In genomic region chr1:113002297-113002696, GRCh38 we compare ENCODE assay signal across 24 cellular contexts. TPM values are rescaled to one million over a fixed set of nuclear protein-coding genes. Genes with fewer than 3 reads are reported as not detected.
DNase-seq lines count a peak whose midpoint lies in the region; ATAC-seq, FAIRE-seq and TF ChIP-seq lines count a peak whose summit lies in the region.
"Had no signal": no experiment of that assay in that cellular context is flagged by ENCODE, and none has a peak within 500 bp of the region (broad histone marks: within the 10 kb centered on the region; RNA-seq: fewer than 3 reads in every experiment).

No MANE protein-coding gene starts in this region.

- in situ Hi-C loops in K562 (cut with MboI), result no loop called here

- H3K4me1 ChIP-seq in OCI-LY7 (ENCODE audit: insufficient read depth, low read length, poor library complexity, severe bottlenecking) (no peaks in the 10 kb centered on the region), astrocyte (ENCODE audit: insufficient read depth, low read length) (no peaks in the 10 kb centered on the region), K562 (replicated peaks in 1 of 2; ENCODE audit: control insufficient read depth in 2 of 2, insufficient read depth in 2 of 2, low read length in 2 of 2) (no peaks in the 10 kb centered on the region)
- H3K4me1 ChIP-seq: BE2C, BLaER1 had no signal

- H3K4me3 ChIP-seq in OCI-LY7 (ENCODE audit: low read depth, low read length, poor library complexity, severe bottlenecking) (no peak overlapping the region), astrocyte (ENCODE audit: insufficient read depth, low read depth, low read length) (no peak overlapping the region), K562 (no peak overlapping the region)
- H3K4me3 ChIP-seq: BLaER1 had no signal

- H3K27ac ChIP-seq in OCI-LY7 (ENCODE audit: low read depth, low read length, poor library complexity, severe bottlenecking), result no peak overlapping the region
- H3K27ac ChIP-seq in astrocyte (ENCODE audit: low read depth, low read length), result no peak overlapping the region
- no peak overlapping the region for H3K27ac ChIP-seq in K562 (ENCODE audit: extremely low read depth, low read depth, low read length)
- H3K27ac ChIP-seq: BLaER1 had no signal

- no peak for DNase-seq in OCI-LY7 (ENCODE audit: low spot score)
- no peak for DNase-seq in astrocyte (ENCODE audit: low read depth)
- DNase-seq in K562 (ENCODE audit: extremely low read depth in 1 of 4, low spot score in 3 of 4), result no peak
- no peak for DNase-seq in NCI-H446 treated with DMSO at 0.1 percent for 48 hours (lab: John Stamatoyannopoulos, UW)
- no peak for DNase-seq in DMS53 (lab: John Stamatoyannopoulos, UW)
- no peak for DNase-seq in naive thymus-derived CD8-positive, alpha-beta T cell
- DNase-seq: 8988T; ACHN; BE2C; C1 segment of cervical spinal cord; CD4-positive, alpha-beta memory T cell; CD4-positive, CD25-positive, alpha-beta regulatory T cell; CD8-positive, alpha-beta memory T cell; COR-L47; DMS 273 treated with DMSO at 0.1 percent for 48 hours; DMS153; DMS79 treated with DMSO at 0.1 percent for 48 hours; GF-D8 had no signal

- peak overlapping the region; percentile 3 for H3K27ac Mint-ChIP-seq in astrocyte (ENCODE audit: unreplicated experiment)
- H3K27ac Mint-ChIP-seq in naive thymus-derived CD8-positive, alpha-beta T cell, result no peak overlapping the region
- H3K27ac Mint-ChIP-seq: CD4-positive, CD25-positive, alpha-beta regulatory T cell; CD8-positive, alpha-beta memory T cell had no signal

- TF ChIP-seq RAD21 in K562 (CRISPR knock-in tag; conservative IDR thresholded peaks at IDR 0.05 in 1 of 2, IDR thresholded peaks at IDR 0.05 in 1 of 2), result no peak

- H3K36me3 Mint-ChIP-seq in astrocyte (ENCODE audit: low read depth, unreplicated experiment), result peaks cover 6% of the 10 kb centered on the region
- peaks cover 5 to 24% (median 17%) of the 10 kb centered on the region in 3 donors for H3K36me3 Mint-ChIP-seq in naive thymus-derived CD8-positive, alpha-beta T cell

- no peak overlapping the region for H2AFZ ChIP-seq in OCI-LY7 (ENCODE audit: low read length)
- no peak overlapping the region for H2AFZ ChIP-seq in astrocyte (ENCODE audit: low read depth, low read length)
- H2AFZ ChIP-seq in K562 (ENCODE audit: low read depth, low read length), result no peak overlapping the region

- WGBS in K562 (ENCODE audit: insufficient coverage, low coverage, missing lambda C conversion rate), result 80% methylated on average over 4 of the region's 4 CpGs

- TF ChIP-seq CTCF in OCI-LY7 (conservative IDR thresholded peaks at IDR 0.05; ENCODE audit: low read length), result no peak
- TF ChIP-seq CTCF in astrocyte (IDR thresholded peaks at IDR 0.05; ENCODE audit: insufficient read depth, low read depth, low read length), result no peak
- no peak for TF ChIP-seq CTCF in K562 (IDR thresholded peaks at IDR 0.05 in 2 of 3, conservative IDR thresholded peaks at IDR 0.05 in 1 of 3; ENCODE audit: insufficient read depth in 2 of 3, low read depth in 1 of 3, low read length in 3 of 3)

- peaks cover 19% of the 10 kb centered on the region for H3K4me1 Mint-ChIP-seq in astrocyte (ENCODE audit: low read depth, unreplicated experiment)
- H3K4me1 Mint-ChIP-seq in naive thymus-derived CD8-positive, alpha-beta T cell, result peaks cover 0 to 2% (median 0%) of the 10 kb centered on the region in 4 donors

- H4K20me1 ChIP-seq in OCI-LY7 (ENCODE audit: insufficient read depth, low read length) (no peaks in the 10 kb centered on the region), astrocyte (ENCODE audit: insufficient read depth, low read length) (no peaks in the 10 kb centered on the region), K562 (replicated peaks; ENCODE audit: control insufficient read depth, insufficient read depth, low read length) (no peaks in the 10 kb centered on the region)
- H4K20me1 ChIP-seq: BLaER1 had no signal

- no peak overlapping the region for H3K4me3 Mint-ChIP-seq in astrocyte (ENCODE audit: unreplicated experiment)
- no peak overlapping the region for H3K4me3 Mint-ChIP-seq in naive thymus-derived CD8-positive, alpha-beta T cell
- H3K4me3 Mint-ChIP-seq: CD14-positive monocyte; CD4-positive, alpha-beta memory T cell; CD4-positive, CD25-positive, alpha-beta regulatory T cell; CD8-positive, alpha-beta memory T cell had no signal

- intact Hi-C loops in OCI-LY7 (cut with micrococcal nuclease; ENCODE audit: unreplicated experiment) (no loop called here), K562 (cut with micrococcal nuclease) (no loop called here)

- H3K4me2 ChIP-seq in OCI-LY7 (ENCODE audit: low read length), result no peak overlapping the region
- H3K4me2 ChIP-seq in astrocyte (ENCODE audit: low read length), result no peak overlapping the region
- H3K4me2 ChIP-seq in K562 (ENCODE audit: insufficient read depth, low read length), result no peak overlapping the region
- H3K4me2 ChIP-seq: BLaER1 had no signal

- POLR2A ChIA-PET in OCI-LY7 (lab: Charles Lee) (no interaction called here), K562 (lab: Yijun Ruan, JAX) (no interaction called here)
- POLR2A ChIA-PET in naive thymus-derived CD8-positive, alpha-beta T cell (lab: Charles Lee), result no interaction called here

- no peaks in the 10 kb centered on the region for H3K9me1 ChIP-seq in K562 (ENCODE audit: control insufficient read depth, insufficient read depth, low read length)

- no peaks in the 10 kb centered on the region for H3K9me3 Mint-ChIP-seq in astrocyte (ENCODE audit: unreplicated experiment)
- no peaks in the 10 kb centered on the region for H3K9me3 Mint-ChIP-seq in naive thymus-derived CD8-positive, alpha-beta T cell
- H3K9me3 Mint-ChIP-seq: CD14-positive monocyte; CD4-positive, alpha-beta memory T cell; CD4-positive, CD25-positive, alpha-beta regulatory T cell; CD8-positive, alpha-beta memory T cell had no signal

- H3K79me2 ChIP-seq in OCI-LY7 (ENCODE audit: insufficient read depth, low read depth, low read length) (no peaks in the 10 kb centered on the region), astrocyte (ENCODE audit: insufficient read depth, low read length) (no peaks in the 10 kb centered on the region), K562 (ENCODE audit: control insufficient read depth, insufficient read depth, low read length) (no peaks in the 10 kb centered on the region)

- no peak for TF ChIP-seq POLR2A in K562 (conservative IDR thresholded peaks at IDR 0.05)

- H3K9ac ChIP-seq in astrocyte (ENCODE audit: low read length) (no peak overlapping the region), K562 (ENCODE audit: insufficient read depth in 1 of 2, low read depth in 2 of 2, low read length in 2 of 2) (no peak overlapping the region)
- H3K9ac ChIP-seq: BLaER1 had no signal

- TSS peak; percentile 38 for BruUV-seq in OCI-LY7 (replicated peaks; lab: Mats Ljungman, UMichigan)
- BruUV-seq in K562 (replicated peaks; lab: Mats Ljungman, UMichigan), result no TSS peak

- H3K36me3 ChIP-seq in OCI-LY7 (ENCODE audit: insufficient read depth, low read length), result peaks cover 30% of the 10 kb centered on the region
- H3K36me3 ChIP-seq in astrocyte (ENCODE audit: insufficient read depth, low read length), result peaks cover 2% of the 10 kb centered on the region
- H3K36me3 ChIP-seq in K562 (ENCODE audit: control insufficient read depth, insufficient read depth, low read length), result peaks cover 3% of the 10 kb centered on the region; the same call in 1 of the 3 replicates

- H3K27me3 ChIP-seq in astrocyte (ENCODE audit: insufficient read depth, low read length) (no peaks in the 10 kb centered on the region), K562 (ENCODE audit: control insufficient read depth in 2 of 2, insufficient read depth in 2 of 2, low read length in 2 of 2) (no peaks in the 10 kb centered on the region)
- H3K27me3 ChIP-seq: BE2C, BLaER1 had no signal

- no peaks in the 10 kb centered on the region for H3K27me3 Mint-ChIP-seq in astrocyte (ENCODE audit: low read depth, unreplicated experiment)
- no peaks in the 10 kb centered on the region for H3K27me3 Mint-ChIP-seq in naive thymus-derived CD8-positive, alpha-beta T cell
- H3K27me3 Mint-ChIP-seq: CD4-positive, alpha-beta memory T cell; CD4-positive, CD25-positive, alpha-beta regulatory T cell; CD8-positive, alpha-beta memory T cell had no signal

- H3K9me2 ChIP-seq in OCI-LY7 (ENCODE audit: insufficient read depth, low read length), result no peaks in the 10 kb centered on the region

- no peaks in the 10 kb centered on the region for H3K9me3 ChIP-seq in OCI-LY7 (ENCODE audit: low read length)
- no peaks in the 10 kb centered on the region for H3K9me3 ChIP-seq in astrocyte (ENCODE audit: insufficient read depth, low read depth, low read length)
- no peaks in the 10 kb centered on the region for H3K9me3 ChIP-seq in K562 (replicated peaks; ENCODE audit: control insufficient read depth, insufficient read depth, low read depth, low read length)
- H3K9me3 ChIP-seq: BE2C, BLaER1 had no signal

- no peak for ATAC-seq in K562
- ATAC-seq in naive thymus-derived CD8-positive, alpha-beta T cell, result no peak

- FAIRE-seq in astrocyte (lab: Jason Lieb, UNC) (no peak), K562 (lab: Jason Lieb, UNC) (no peak)
- FAIRE-seq: A204.1, G401.6, GM12892, GM18507 had no signal

- CTCF ChIA-PET in OCI-LY7 (lab: Charles Lee; ENCODE audit: unreplicated experiment), result no interaction called here
- CTCF ChIA-PET in K562 (lab: Yijun Ruan, JAX; ENCODE audit: low intra/inter-chr PET ratio), result no interaction called here

- no peak for TF ChIP-seq EP300 in K562 (IDR thresholded peaks at IDR 0.05; ENCODE audit: low read length)

RNA-seq across cellular contexts. Expression of gene SLC16A1, which starts 46.3 kb away (rescaled TPM):
- total RNA-seq in OCI-LY7 (2014; rRNA removed; shearing (Covaris generic)), result 50.9 and 56.1 TPM in 2 replicates
- total RNA-seq in OCI-LY7 (2022) (60.3 and 67.8 TPM in 2 replicates), astrocyte (140 and 153 TPM in 2 replicates), K562 (2014; rRNA removed) (104 and 148 TPM in 2 replicates), K562 (2014; rRNA removed; fragmentation: Illumina TruSeq; extraction: Trizol) (168 and 185 TPM in 2 replicates), K562 (2015; rRNA removed; fragmentation: Illumina TruSeq; extraction: Trizol) (111 and 117 TPM in 2 replicates), K562 (2021) (151 and 169 TPM in 2 replicates)
- 283 and 319 TPM in 2 replicates for total RNA-seq in K562 (2011; cell fraction: chromatin; rRNA removed; ENCODE audit: low replicate concordance)
- 209 and 233 TPM in 2 replicates for total RNA-seq in K562 (2011; cell fraction: nucleolus; rRNA removed)
- 244 and 265 TPM in 2 replicates for total RNA-seq in K562 (2011; cell fraction: nucleoplasm; rRNA removed)
- polyA plus RNA-seq in K562 (2011; rRNA removed) (229 and 244 TPM in 2 replicates), K562 (2014; fragmentation: Illumina TruSeq; extraction: Trizol) (109 and 137 TPM in 2 replicates), K562 (2014; fragmentation: Nextera tagmentation; extraction: Ambion mirVana) (10 to 100 TPM; 79.0 to 82.5 TPM), K562 (2014; rRNA removed) (73.1 and 85.6 TPM in 2 replicates)
- polyA plus RNA-seq in K562 (2011; cell fraction: cytosol; rRNA removed), result 256 and 343 TPM in 2 replicates
- polyA plus RNA-seq in K562 (2011; cell fraction: nucleus; rRNA removed), result 106 and 150 TPM in 2 replicates
- 100 and 134 TPM in 2 replicates for polyA plus RNA-seq in K562 (2012)
- polyA minus RNA-seq in K562 (2011; rRNA and poly(A)+ RNA removed), result 488 and 502 TPM in 2 replicates
- polyA minus RNA-seq in K562 (2011; cell fraction: cytosol; rRNA and poly(A)+ RNA removed), result 198 and 213 TPM in 2 replicates
- polyA minus RNA-seq in K562 (2011; cell fraction: nucleus; rRNA and poly(A)+ RNA removed), result 56.5 and 94.0 TPM in 2 replicates
- 10 to 100 TPM; 11.8 to 12.5 TPM for total RNA-seq in naive thymus-derived CD8-positive, alpha-beta T cell
- polyA plus RNA-seq in naive thymus-derived CD8-positive, alpha-beta T cell, result 10 to 100 TPM in 2 of 3 donors, 1 to 10 TPM in 1; 8.2 to 16.0 (median 10.7) TPM
